In the genomic region with DNA sequence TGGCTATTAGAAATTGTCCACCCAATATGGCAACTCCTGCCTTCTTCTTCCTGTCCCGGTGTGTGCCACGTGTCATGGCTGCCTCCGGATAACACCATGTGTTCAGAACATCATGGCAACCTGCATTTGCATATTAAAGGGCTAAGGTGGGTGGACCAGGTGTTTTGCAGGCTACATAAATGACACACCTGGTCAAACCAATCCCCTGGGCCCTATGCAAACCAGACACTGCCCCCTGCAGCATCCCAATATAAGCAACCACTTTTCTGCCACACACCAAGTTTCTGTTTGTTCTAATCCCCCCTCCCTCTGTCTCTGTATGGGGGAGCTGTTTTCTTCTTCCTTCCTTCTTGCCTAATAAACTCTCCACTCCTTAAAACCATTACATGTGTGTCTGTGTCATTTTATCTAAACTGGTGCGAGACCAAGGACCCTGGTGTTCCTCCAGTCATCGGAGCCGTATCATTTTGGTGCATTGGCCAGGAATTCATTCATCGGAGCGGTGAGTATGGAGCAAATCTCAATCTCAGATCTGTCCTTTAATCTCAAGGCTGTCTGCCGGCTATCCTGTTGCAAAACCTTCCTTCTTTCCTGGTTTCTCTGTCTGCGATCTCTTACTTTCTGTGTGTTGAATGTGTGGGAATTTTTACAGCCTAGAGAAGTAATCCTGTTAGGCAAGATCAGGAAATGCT, we compare ENCODE assay signal across 9 cellular contexts. TPM values are rescaled to one million over a fixed set of nuclear protein-coding genes. Genes with fewer than 3 reads are reported as not detected.
A peak's percentile ranks its signal among the peaks of the same experiment; 100 is the strongest.
DNase-seq lines count a peak whose midpoint lies in the region; ATAC-seq, FAIRE-seq and TF ChIP-seq lines count a peak whose summit lies in the region.
"Had no signal": no experiment of that assay in that cellular context is flagged by ENCODE, and none has a peak within 500 bp of the region (broad histone marks: within the 10 kb centered on the region; RNA-seq: fewer than 3 reads in every experiment).

No MANE protein-coding gene starts in this region.

- H3K4me3 Mint-ChIP-seq in activated CD8-positive, alpha-beta memory T cell treated with anti-CD3 and anti-CD28 coated beads, Interleukin-2, amount 10 ng/mL, durations not matched to agents 7 days and 5 days: no peak overlapping the region

- H3K36me3 ChIP-seq in endothelial cell of umbilical vein (ENCODE audit: control insufficient read depth in 2 of 2, extremely low read depth in 1 of 2, insufficient read depth in 2 of 2, low read length in 2 of 2) (no peaks in the 10 kb centered on the region), parathyroid adenoma (ENCODE audit: control insufficient read depth, insufficient read depth, low read length) (no peaks in the 10 kb centered on the region), suprapubic skin (no peaks in the 10 kb centered on the region)
- H3K36me3 ChIP-seq: ascending aorta had no signal

- TF ChIP-seq POLR2A in endothelial cell of umbilical vein (IDR thresholded peaks at IDR 0.05; ENCODE audit: low read depth, low read length) (no peak), suprapubic skin (IDR thresholded peaks at IDR 0.05) (no peak)

- ATAC-seq in activated CD8-positive, alpha-beta memory T cell treated with anti-CD3 and anti-CD28 coated beads, Interleukin-2, amount 10 ng/mL, durations not matched to agents 7 days and 5 days: peak; percentile 20

- H3K27ac Mint-ChIP-seq in activated CD8-positive, alpha-beta memory T cell treated with anti-CD3 and anti-CD28 coated beads, Interleukin-2, amount 10 ng/mL, durations not matched to agents 7 days and 5 days: no peak overlapping the region

- peaks cover 18% of the 10 kb centered on the region for H3K4me1 Mint-ChIP-seq in activated CD8-positive, alpha-beta memory T cell treated with anti-CD3 and anti-CD28 coated beads, Interleukin-2, amount 10 ng/mL, durations not matched to agents 7 days and 5 days

- H3K9me3 Mint-ChIP-seq in activated CD8-positive, alpha-beta memory T cell treated with anti-CD3 and anti-CD28 coated beads, Interleukin-2, amount 10 ng/mL, durations not matched to agents 7 days and 5 days (ENCODE audit: low read depth): no peaks in the 10 kb centered on the region

- H3K79me2 ChIP-seq in endothelial cell of umbilical vein (ENCODE audit: control insufficient read depth, insufficient read depth, low read length): peaks cover 5% of the 10 kb centered on the region
- H3K79me2 ChIP-seq in parathyroid adenoma: no peaks in the 10 kb centered on the region

- H2AFZ ChIP-seq in endothelial cell of umbilical vein (ENCODE audit: low read depth, low read length) (no peak overlapping the region), parathyroid adenoma (peak overlapping the region; percentile 50)

- no peak overlapping the region for H3K4me2 ChIP-seq in endothelial cell of umbilical vein (ENCODE audit: insufficient read depth, low read length)
- H3K4me2 ChIP-seq in parathyroid adenoma (ENCODE audit: low read length): peak overlapping the region; percentile 46

- H3K9ac ChIP-seq in endothelial cell of umbilical vein (replicated peaks; ENCODE audit: extremely low read depth, insufficient read depth, low read length) (no peak overlapping the region), parathyroid adenoma (no peak overlapping the region)

- TF ChIP-seq CTCF in endothelial cell of umbilical vein (IDR thresholded peaks at IDR 0.05; ENCODE audit: extremely low read depth in 1 of 2, insufficient read depth in 1 of 2, low read depth in 1 of 2, low read length in 2 of 2) (peak; percentile 25 to 38), parathyroid adenoma (IDR thresholded peaks at IDR 0.05) (peak; percentile 34), suprapubic skin (IDR thresholded peaks at IDR 0.05) (no peak)

- no peak for FAIRE-seq in endothelial cell of umbilical vein (lab: Jason Lieb, UNC)

- no peaks in the 10 kb centered on the region for H3K36me3 Mint-ChIP-seq in activated CD8-positive, alpha-beta memory T cell treated with anti-CD3 and anti-CD28 coated beads, Interleukin-2, amount 10 ng/mL, durations not matched to agents 7 days and 5 days

- WGBS in suprapubic skin: 81% methylated on average over 10 of the region's 10 CpGs

- no TSS peak for BruUV-seq in endothelial cell of umbilical vein (replicated peaks; lab: Mats Ljungman, UMichigan)

- no peaks in the 10 kb centered on the region for H3K27me3 Mint-ChIP-seq in activated CD8-positive, alpha-beta memory T cell treated with anti-CD3 and anti-CD28 coated beads, Interleukin-2, amount 10 ng/mL, durations not matched to agents 7 days and 5 days

- H3K9me3 ChIP-seq in endothelial cell of umbilical vein (replicated peaks; ENCODE audit: control insufficient read depth, insufficient read depth, low read length) (no peaks in the 10 kb centered on the region), parathyroid adenoma (ENCODE audit: control insufficient read depth, low read length) (no peaks in the 10 kb centered on the region), suprapubic skin (no peaks in the 10 kb centered on the region)
- H3K9me3 ChIP-seq: ascending aorta had no signal

- H3K9me1 ChIP-seq in endothelial cell of umbilical vein (replicated peaks; ENCODE audit: control insufficient read depth, extremely low read depth, insufficient read depth, low read length): no peaks in the 10 kb centered on the region

- no peak overlapping the region for H3K4me3 ChIP-seq in endothelial cell of umbilical vein (replicated peaks in 1 of 3; ENCODE audit: insufficient read depth in 1 of 3, low read depth in 1 of 3, low read length in 3 of 3)
- H3K4me3 ChIP-seq in parathyroid adenoma (ENCODE audit: low read depth, low read length): peak overlapping the region; percentile 25
- H3K4me3 ChIP-seq in suprapubic skin: no peak overlapping the region
- H3K4me3 ChIP-seq: ascending aorta had no signal

- CTCF ChIA-PET in activated CD8-positive, alpha-beta memory T cell treated with anti-CD3 and anti-CD28 coated beads, Interleukin-2, amount 10 ng/mL, durations not matched to agents 7 days and 5 days (lab: Charles Lee): interaction anchor here (0.8 to 3.7 kb wide), 30 partner anchors 8 to 608 kb away, joined by 3 to 21 read pairs (median 4); partner anchors contain the start of genes ECT2 and NCEH1
- CTCF ChIA-PET in endothelial cell of umbilical vein (lab: Charles Lee): interaction anchor here (0.8 to 5.5 kb wide), 37 partner anchors 7 to 1017 kb away, joined by 3 to 65 read pairs (median 5); partner anchors contain the start of gene ECT2

- H4K20me1 ChIP-seq in endothelial cell of umbilical vein (replicated peaks; ENCODE audit: control insufficient read depth, extremely low read depth, insufficient read depth, low read length): no peaks in the 10 kb centered on the region

- H3K27ac ChIP-seq in endothelial cell of umbilical vein (ENCODE audit: insufficient read depth, low read depth, low read length) (no peak overlapping the region), parathyroid adenoma (peak overlapping the region; percentile 55), suprapubic skin (no peak overlapping the region)
- H3K27ac ChIP-seq: ascending aorta had no signal

- POLR2A ChIA-PET in endothelial cell of umbilical vein (lab: Charles Lee): no interaction called here

- intact Hi-C loops in endothelial cell of umbilical vein (cut with micrococcal nuclease): loop anchor here (1.0 to 5.0 kb wide), 2 partner anchors 43 to 309 kb away; no protein-coding TSS in a partner anchor

- peaks cover 6% of the 10 kb centered on the region for H3K4me1 ChIP-seq in endothelial cell of umbilical vein (ENCODE audit: control insufficient read depth, extremely low read depth, insufficient read depth, low read length)
- peaks cover 3% of the 10 kb centered on the region for H3K4me1 ChIP-seq in parathyroid adenoma
- peaks cover 10% of the 10 kb centered on the region for H3K4me1 ChIP-seq in suprapubic skin

- H3K27me3 ChIP-seq in endothelial cell of umbilical vein (ENCODE audit: control insufficient read depth in 2 of 2, insufficient read depth in 2 of 2, low read length in 2 of 2) (no peaks in the 10 kb centered on the region), parathyroid adenoma (ENCODE audit: control insufficient read depth, insufficient read depth, low read length) (no peaks in the 10 kb centered on the region), suprapubic skin (no peaks in the 10 kb centered on the region)
- H3K27me3 ChIP-seq: ascending aorta had no signal

- dilution Hi-C loops in endothelial cell of umbilical vein (cut with MboI; ENCODE audit: extremely low pct_ligation_motif_present, low sequenced_read_pairs): no loop called here

- TF ChIP-seq EP300 in suprapubic skin (IDR thresholded peaks at IDR 0.05): no peak

- peak; percentile 45 for DNase-seq in activated CD8-positive, alpha-beta memory T cell treated with anti-CD3 and anti-CD28 coated beads, Interleukin-2, amount 10 ng/mL, durations not matched to agents 7 days and 5 days
- DNase-seq in activated CD8-positive, alpha-beta memory T cell treated with anti-CD3 and anti-CD28 coated beads for 24 hours: no peak
- DNase-seq in NCI-H2029 treated with DMSO at 0.1 percent for 48 hours (lab: John Stamatoyannopoulos, UW) (peak; percentile 61), endothelial cell of umbilical vein (ENCODE audit: low read depth, low spot score) (no peak), HUDEP-2 (lab: John Stamatoyannopoulos, UW; ENCODE audit: unreplicated experiment in 76 of 76) (no peak), suprapubic skin (ENCODE audit: low spot score in 2 of 2) (no peak), activated gamma-delta T cell treated with Interleukin-2 at 50 U/mL for 16 hours (no peak)

TF ChIP-seq in endothelial cell of umbilical vein, 7 proteins besides CTCF, POLR2A, EP300 and RAD21 (continues in another document):
- TF ChIP-seq FOS (IDR thresholded peaks at IDR 0.05; ENCODE audit: borderline replicate concordance, insufficient read depth, low read length): no peak
- no peak for TF ChIP-seq MYC (IDR thresholded peaks at IDR 0.05; ENCODE audit: low read depth, low read length)
- no peak for TF ChIP-seq GATA2 (IDR thresholded peaks at IDR 0.05; ENCODE audit: insufficient read depth, insufficient read length, low read depth, low read length)
- no peak for TF ChIP-seq POLR2AphosphoS5 (IDR thresholded peaks at IDR 0.05; ENCODE audit: insufficient read depth, low read depth, low read length)

RNA-seq across cellular contexts. Expression of gene NCEH1, which starts 44.5 kb away (rescaled TPM):
- 10 to 100 TPM in 1 of 2 experiments, 1 to 10 TPM in 1; 8.8 to 11.4 TPM for total RNA-seq in activated CD8-positive, alpha-beta memory T cell treated with anti-CD3 and anti-CD28 coated beads, Interleukin-2, amount 10 ng/mL, durations not matched to agents 7 days and 5 days
- total RNA-seq in endothelial cell of umbilical vein (20.3 and 20.5 TPM in 2 replicates), suprapubic skin (1 to 10 TPM; 2.3 to 5.8 (median 4.2) TPM)
- polyA plus RNA-seq in endothelial cell of umbilical vein: 9.6 and 10.0 TPM in 2 replicates
- 9.1 and 11.1 TPM in 2 replicates for polyA plus RNA-seq in endothelial cell of umbilical vein (2011; cell fraction: cytosol; rRNA removed)
- polyA plus RNA-seq in endothelial cell of umbilical vein (2011; cell fraction: nucleus; rRNA removed): 6.5 and 9.6 TPM in 2 replicates
- 17.8 and 30.8 TPM in 2 replicates for polyA plus RNA-seq in endothelial cell of umbilical vein (2012)
- 17.8 and 22.3 TPM in 2 replicates for polyA minus RNA-seq in endothelial cell of umbilical vein
- 27.7 TPM for polyA minus RNA-seq in endothelial cell of umbilical vein (2011; cell fraction: cytosol; rRNA and poly(A)+ RNA removed)
- 9.4 and 14.1 TPM in 2 replicates for polyA minus RNA-seq in endothelial cell of umbilical vein (2011; cell fraction: nucleus; rRNA and poly(A)+ RNA removed)

Comparison
In these comparisons a context has a peak if more than half of its experiments do, and no peak if none do; other contexts are left out.
1. DNase-seq: peak in activated CD8-positive, alpha-beta memory T cell treated with anti-CD3 and anti-CD28 coated beads, Interleukin-2, amount 10 ng/mL, durations not matched to agents 7 days and 5 days (single experiment) and NCI-H2029 treated with DMSO at 0.1 percent for 48 hours (single experiment); none in activated CD8-positive, alpha-beta memory T cell treated with anti-CD3 and anti-CD28 coated beads for 24 hours (single experiment), endothelial cell of umbilical vein (single experiment), HUDEP-2 (0 of 76), suprapubic skin (0 of 2) and activated gamma-delta T cell treated with Interleukin-2 at 50 U/mL for 16 hours (single experiment).
2. CTCF ChIP-seq: peak in endothelial cell of umbilical vein (2 of 2) and parathyroid adenoma (single experiment); none in suprapubic skin (0 of 2).